Comparison of ENCODE assay signal across 8 cellular contexts in genomic region chr3:20185364-20185732, GRCh38. TPM values are rescaled to one million over a fixed set of nuclear protein-coding genes. Genes with fewer than 3 reads are reported as not detected.
DNase-seq lines count a peak whose midpoint lies in the region; ATAC-seq and TF ChIP-seq lines count a peak whose summit lies in the region.

No MANE protein-coding gene starts in this region.

- peaks cover 18% of the 10 kb centered on the region for H3K4me1 Mint-ChIP-seq in T-helper 2 cell treated with Interferon-gamma antibody and Interleukin-4, amounts not matched to agents 5 μg/mL and 100 μg/mL, for 36 hours (ENCODE audit: low read depth)
- peaks cover 6% of the 10 kb centered on the region for H3K4me1 Mint-ChIP-seq in stimulated activated naive CD8-positive, alpha-beta T cell treated with anti-CD3 and anti-CD28 coated beads, Interleukin-15, amount 100 ng/mL, for 72 hours

- H3K79me2 ChIP-seq in hepatocyte = peaks cover 13% of the 10 kb centered on the region

- H3K27me3 Mint-ChIP-seq in T-helper 2 cell treated with Interferon-gamma antibody and Interleukin-4, amounts not matched to agents 5 μg/mL and 100 μg/mL, for 36 hours (ENCODE audit: low read depth) = no peaks in the 10 kb centered on the region
- no peaks in the 10 kb centered on the region for H3K27me3 Mint-ChIP-seq in stimulated activated naive CD8-positive, alpha-beta T cell treated with anti-CD3 and anti-CD28 coated beads, Interleukin-15, amount 100 ng/mL, for 72 hours

- no peak for TF ChIP-seq CTCF in BE2C (IDR thresholded peaks at IDR 0.05; ENCODE audit: low read depth, low read length)
- TF ChIP-seq CTCF in GM13977 (IDR thresholded peaks at IDR 0.05; ENCODE audit: extremely low read depth, insufficient read depth, missing control alignments) = no peak
- no peak for TF ChIP-seq CTCF in hepatocyte (IDR thresholded peaks at IDR 0.05; ENCODE audit: poor library complexity)

- 2% methylated on average over 13 of the region's 13 CpGs for WGBS in hepatocyte (ENCODE audit: low lambda C conversion rate, missing lambda C conversion rate)

- H3K9me3 Mint-ChIP-seq in T-helper 2 cell treated with Interferon-gamma antibody and Interleukin-4, amounts not matched to agents 5 μg/mL and 100 μg/mL, for 36 hours = no peaks in the 10 kb centered on the region
- no peaks in the 10 kb centered on the region for H3K9me3 Mint-ChIP-seq in stimulated activated naive CD8-positive, alpha-beta T cell treated with anti-CD3 and anti-CD28 coated beads, Interleukin-15, amount 100 ng/mL, for 72 hours

- peak overlapping the region; percentile 77 for H2AFZ ChIP-seq in hepatocyte

- peak; percentile 24 for ATAC-seq in HG03354 (IDR thresholded peaks at IDR 0.05; ENCODE audit: poor library complexity, severe bottlenecking, unreplicated experiment)
- peak; percentile 39 for ATAC-seq in stimulated activated naive CD8-positive, alpha-beta T cell treated with anti-CD3 and anti-CD28 coated beads, Interleukin-15, amount 100 ng/mL, for 72 hours
- no peak for ATAC-seq in GM18520 (IDR thresholded peaks at IDR 0.05; ENCODE audit: unreplicated experiment)

- H3K4me1 ChIP-seq in BE2C = no peaks in the 10 kb centered on the region
- peaks cover 9% of the 10 kb centered on the region for H3K4me1 ChIP-seq in hepatocyte (ENCODE audit: insufficient read depth)

- no peaks in the 10 kb centered on the region for H4K20me1 ChIP-seq in hepatocyte (ENCODE audit: insufficient read depth, poor library complexity, severe bottlenecking)

- H3K27ac Mint-ChIP-seq in T-helper 2 cell treated with Interferon-gamma antibody and Interleukin-4, amounts not matched to agents 5 μg/mL and 100 μg/mL, for 36 hours = no peak overlapping the region
- no peak overlapping the region for H3K27ac Mint-ChIP-seq in stimulated activated naive CD8-positive, alpha-beta T cell treated with anti-CD3 and anti-CD28 coated beads, Interleukin-15, amount 100 ng/mL, for 72 hours

- peak overlapping the region; percentile 12 for H3K27ac ChIP-seq in hepatocyte

- H3K9me3 ChIP-seq in BE2C (no peaks in the 10 kb centered on the region), hepatocyte (ENCODE audit: low read depth) (no peaks in the 10 kb centered on the region)

- H3K27me3 ChIP-seq in BE2C = no peaks in the 10 kb centered on the region
- no peaks in the 10 kb centered on the region for H3K27me3 ChIP-seq in hepatocyte

- peak overlapping the region; percentile 74 for H3K4me3 ChIP-seq in BE2C (ENCODE audit: low read depth, low read length)
- H3K4me3 ChIP-seq in hepatocyte = peak overlapping the region; percentile 80

- DNase-seq in BE2C = no peak
- DNase-seq in GM13977 (ENCODE audit: low spot score) = peak; percentile 22
- peak; percentile 15 for DNase-seq in T-helper 2 cell treated with Interferon-gamma antibody and Interleukin-4, amounts not matched to agents 5 μg/mL and 100 μg/mL, for 36 hours (ENCODE audit: low spot score)
- peak; percentile 16 for DNase-seq in hepatocyte (ENCODE audit: low spot score)
- peak; percentile 10 to 21 for DNase-seq in stimulated activated naive CD8-positive, alpha-beta T cell treated with anti-CD3 and anti-CD28 coated beads, Interleukin-15, amount 100 ng/mL, for 72 hours
- DNase-seq in NK-92 (lab: John Stamatoyannopoulos, UW; ENCODE audit: unreplicated experiment) = no peak

- peaks cover 23% of the 10 kb centered on the region for H3K36me3 Mint-ChIP-seq in T-helper 2 cell treated with Interferon-gamma antibody and Interleukin-4, amounts not matched to agents 5 μg/mL and 100 μg/mL, for 36 hours (ENCODE audit: low read depth)

- no peaks in the 10 kb centered on the region for H3K9me2 ChIP-seq in hepatocyte (replicated peaks; ENCODE audit: insufficient read depth)

- peak overlapping the region; percentile 89 for H3K4me2 ChIP-seq in hepatocyte

- H3K36me3 ChIP-seq in BE2C (peaks cover 5% of the 10 kb centered on the region; the same call in 1 of the 2 replicates), hepatocyte (replicated peaks; ENCODE audit: insufficient read depth, low read depth) (no peaks in the 10 kb centered on the region)

- H3K4me3 Mint-ChIP-seq in T-helper 2 cell treated with Interferon-gamma antibody and Interleukin-4, amounts not matched to agents 5 μg/mL and 100 μg/mL, for 36 hours = no peak overlapping the region
- H3K4me3 Mint-ChIP-seq in stimulated activated naive CD8-positive, alpha-beta T cell treated with anti-CD3 and anti-CD28 coated beads, Interleukin-15, amount 100 ng/mL, for 72 hours = no peak overlapping the region

- in situ Hi-C loops in GM13977 (cut with MboI; ENCODE audit: low pct_unique_long_range_greater_than_20kb, low sequenced_read_pairs, unreplicated experiment) = no loop called here

RNA-seq across cellular contexts. Expression of gene SGO1, which starts 0.7 kb away (rescaled TPM):
- 1.6 TPM for polyA plus RNA-seq in BE2C (2012; ENCODE audit: insufficient read depth, insufficient read length, low read depth)
- 4.5 and 6.7 TPM in 2 replicates for total RNA-seq in hepatocyte
- polyA plus RNA-seq in hepatocyte = 5.6 and 5.8 TPM in 2 replicates

Comparison
In these comparisons a context has a peak if more than half of its experiments do, and no peak if none do; other contexts are left out.
1. DNase-seq: peak in GM13977 (single experiment), T-helper 2 cell treated with Interferon-gamma antibody and Interleukin-4, amounts not matched to agents 5 μg/mL and 100 μg/mL, for 36 hours (single experiment), hepatocyte (single experiment) and stimulated activated naive CD8-positive, alpha-beta T cell treated with anti-CD3 and anti-CD28 coated beads, Interleukin-15, amount 100 ng/mL, for 72 hours (2 of 2); none in BE2C (single experiment) and NK-92 (single experiment).